In the genomic region with DNA sequence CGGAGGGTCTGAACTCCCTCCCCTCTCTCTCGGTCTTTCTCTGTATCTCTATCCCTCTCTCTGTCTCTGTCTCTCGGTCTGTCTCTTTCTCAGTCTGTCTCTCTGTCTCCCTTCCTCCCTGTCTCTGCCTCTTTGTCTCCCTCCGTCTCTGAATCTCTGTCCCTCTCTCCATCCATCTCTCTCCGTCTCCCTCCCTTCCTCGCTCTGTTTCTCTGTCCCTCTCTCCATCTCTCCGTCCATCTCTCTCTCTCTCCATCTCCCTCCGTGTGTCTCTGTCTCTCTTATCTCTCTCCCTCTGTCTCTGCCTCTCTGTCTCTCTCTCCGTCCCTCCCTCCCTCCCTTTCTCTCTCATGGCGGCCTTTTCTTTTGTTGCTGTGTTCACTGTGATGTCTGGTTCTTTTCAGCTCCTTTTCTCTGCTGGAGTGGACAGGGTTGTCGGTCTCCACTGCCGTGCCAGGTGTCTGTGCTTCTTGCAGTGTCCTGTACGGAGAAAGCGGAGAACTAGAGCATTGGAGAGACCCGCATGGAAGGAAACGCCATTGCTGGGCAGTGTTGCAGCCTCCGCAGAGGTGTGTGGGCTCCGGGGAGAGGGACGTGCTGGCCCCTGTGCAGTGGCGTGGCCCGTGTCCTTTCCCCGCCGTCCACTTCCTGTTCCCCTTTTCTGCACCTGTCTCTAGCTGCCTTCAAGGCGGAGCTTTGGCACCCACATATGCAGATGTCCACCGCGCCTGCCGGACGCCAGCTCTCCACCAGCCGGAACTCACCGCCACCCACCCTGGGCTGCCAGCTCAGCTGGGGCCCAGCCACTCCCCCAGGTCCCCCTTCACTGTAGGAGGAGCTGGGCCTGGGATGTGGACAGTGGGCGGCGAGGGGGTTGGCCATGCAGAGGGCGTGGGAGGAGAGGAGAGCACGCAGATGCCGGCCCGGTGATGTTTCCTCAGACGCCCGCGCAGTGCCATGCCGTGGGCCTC, we compare ENCODE assay signal across 9 cellular contexts.
DNase-seq lines count a peak whose midpoint lies in the region; ATAC-seq, FAIRE-seq and TF ChIP-seq lines count a peak whose summit lies in the region.
"Had no signal": no experiment of that assay in that cellular context is flagged by ENCODE, and none has a peak within 500 bp of the region (broad histone marks: within the 10 kb centered on the region; RNA-seq: fewer than 3 reads in every experiment).

No MANE protein-coding gene starts in this region.

- H3K36me3 ChIP-seq in right lobe of liver (no peaks in the 10 kb centered on the region), HepG2 (replicated peaks in 1 of 2; ENCODE audit: control insufficient read depth in 1 of 2, insufficient read depth in 2 of 2, low read length in 2 of 2) (no peaks in the 10 kb centered on the region), PC-9 (ENCODE audit: low read depth) (no peaks in the 10 kb centered on the region)

- FAIRE-seq in HepG2 (lab: Jason Lieb, UNC), result no peak
- FAIRE-seq: colon had no signal

- H3K9ac ChIP-seq in HepG2 (ENCODE audit: insufficient read depth, low read depth, low read length), result no peak overlapping the region

- BruUV-seq in HepG2 (replicated peaks; lab: Mats Ljungman, UMichigan) (no TSS peak), PC-9 (replicated peaks; lab: Mats Ljungman, UMichigan) (no TSS peak)

- DNase-seq in right lobe of liver (peak; percentile 23 to 57 (median 45)), HepG2 (ENCODE audit: low spot score) (no peak), NB4 (ENCODE audit: low read depth) (peak; percentile 75), left kidney (ENCODE audit: low read depth, low spot score) (peak; percentile 72), ureter (ENCODE audit: low spot score) (peak; percentile 41), PC-9 (no peak)
- DNase-seq in effector CD4-positive, alpha-beta T cell, result no peak

- H4K20me1 ChIP-seq in HepG2 (ENCODE audit: insufficient read depth, low read length), result no peaks in the 10 kb centered on the region
- H4K20me1 ChIP-seq in PC-9 (ENCODE audit: insufficient read depth), result no peaks in the 10 kb centered on the region

- no peaks in the 10 kb centered on the region for H3K9me2 ChIP-seq in PC-9 (ENCODE audit: insufficient read depth)

- POLR2A ChIA-PET in HepG2 (lab: Yijun Ruan, JAX), result no interaction called here
- POLR2A ChIA-PET in PC-9 (lab: Charles Lee; ENCODE audit: unreplicated experiment), result interaction anchor here (0.6 kb wide), 1 partner anchor 10 kb away, joined by 4 read pairs; no protein-coding TSS in a partner anchor

- TF ChIP-seq CTCF in right lobe of liver (IDR thresholded peaks at IDR 0.05), result no peak
- no peak for TF ChIP-seq CTCF in HepG2 (CRISPR knock-in tag; IDR thresholded peaks at IDR 0.05)
- no peak for TF ChIP-seq CTCF in NB4 (IDR thresholded peaks at IDR 0.05; ENCODE audit: low read depth, low read length)
- TF ChIP-seq CTCF in PC-9 (conservative IDR thresholded peaks at IDR 0.05), result no peak

- H3K9me3 ChIP-seq in right lobe of liver (no peaks in the 10 kb centered on the region), HepG2 (ENCODE audit: low read length) (no peaks in the 10 kb centered on the region), PC-9 (ENCODE audit: insufficient read depth, low read depth) (no peaks in the 10 kb centered on the region)

- H3K27ac ChIP-seq in right lobe of liver (peak overlapping the region in 1 of 3 donors; percentile 85), HepG2 (ENCODE audit: extremely low read length, insufficient read depth, low read length) (no peak overlapping the region), PC-9 (no peak overlapping the region)

- H3K79me2 ChIP-seq in HepG2 (ENCODE audit: insufficient read depth, low read length) (no peaks in the 10 kb centered on the region), PC-9 (ENCODE audit: low read depth) (no peaks in the 10 kb centered on the region)

- H3K4me2 ChIP-seq in HepG2 (ENCODE audit: low read depth, low read length) (no peak overlapping the region), PC-9 (no peak overlapping the region)

- no peak for TF ChIP-seq POLR2A in right lobe of liver (IDR thresholded peaks at IDR 0.05)
- TF ChIP-seq POLR2A in HepG2 (IDR thresholded peaks at IDR 0.05; ENCODE audit: insufficient read depth in 1 of 2, low read depth in 2 of 2, low read length in 2 of 2), result no peak
- no peak for TF ChIP-seq POLR2A in NB4 (IDR thresholded peaks at IDR 0.05; ENCODE audit: extremely low read depth, insufficient read length)

- no peak for TF ChIP-seq RAD21 in HepG2 (CRISPR knock-in tag; IDR thresholded peaks at IDR 0.05)

- TF ChIP-seq EP300 in HepG2 (IDR thresholded peaks at IDR 0.05; ENCODE audit: low read depth in 2 of 2, low read length in 2 of 2) (no peak), HepG2 (CRISPR knock-in tag; IDR thresholded peaks at IDR 0.05; ENCODE audit: borderline replicate concordance) (no peak)

- H3K4me3 ChIP-seq in right lobe of liver (no peak overlapping the region), HepG2 (replicated peaks in 1 of 3; ENCODE audit: insufficient read depth in 1 of 3, low read depth in 2 of 3, low read length in 3 of 3) (no peak overlapping the region), NB4 (ENCODE audit: low read depth, low read length) (no peak overlapping the region), PC-9 (no peak overlapping the region)

- H2AFZ ChIP-seq in HepG2 (ENCODE audit: low read length), result no peak overlapping the region
- no peak overlapping the region for H2AFZ ChIP-seq in PC-9

- H3K4me1 ChIP-seq in right lobe of liver (no peaks in the 10 kb centered on the region), HepG2 (ENCODE audit: insufficient read depth, low read length) (no peaks in the 10 kb centered on the region), PC-9 (replicated peaks; ENCODE audit: insufficient read depth) (no peaks in the 10 kb centered on the region)

- H3K27me3 ChIP-seq in right lobe of liver, result no peaks in the 10 kb centered on the region
- H3K27me3 ChIP-seq in HepG2 (ENCODE audit: control insufficient read depth in 1 of 2, insufficient read depth in 2 of 2, low read length in 2 of 2), result peaks cover 18 to 62% of the 10 kb centered on the region in 2 experiments; a peak in 4 of 5 replicates
- peaks cover 59% of the 10 kb centered on the region for H3K27me3 ChIP-seq in PC-9 (ENCODE audit: insufficient read depth, low read depth)

- no peaks in the 10 kb centered on the region for H3F3A ChIP-seq in PC-9 (ENCODE audit: insufficient read depth, low read depth)

- ATAC-seq in right lobe of liver (no peak), HepG2 (no peak), GM18519 (IDR thresholded peaks at IDR 0.05; ENCODE audit: low FRiP score, unreplicated experiment) (no peak)

- intact Hi-C loops in right lobe of liver (cut with DNase I), result no loop called here
- intact Hi-C loops in HepG2 (cut with micrococcal nuclease; ENCODE audit: unreplicated experiment), result no loop called here
- intact Hi-C loops in PC-9 (cut with micrococcal nuclease; ENCODE audit: unreplicated experiment), result no loop called here

- in situ Hi-C loops in HepG2 (cut with HindIII; ENCODE audit: extremely low pct_ligation_motif_present, low pct_unique_long_range_greater_than_20kb), result no loop called here

- 80% methylated on average over 29 of the region's 40 CpGs for WGBS in right lobe of liver (ENCODE audit: insufficient coverage, low coverage, low lambda C conversion rate, missing lambda C conversion rate)
- WGBS in HepG2 (ENCODE audit: low lambda C conversion rate), result 34% methylated on average over 25 of the region's 40 CpGs

- CTCF ChIA-PET in HepG2 (lab: Yijun Ruan, JAX; ENCODE audit: low intra/inter-chr PET ratio, low total read pairs) (no interaction called here), PC-9 (lab: Charles Lee) (no interaction called here)

TF ChIP-seq in HepG2, 621 proteins besides CTCF, POLR2A, EP300 and RAD21:
- TF ChIP-seq CEBPG (CRISPR knock-in tag; IDR thresholded peaks at IDR 0.05), result no peak
- no peak for TF ChIP-seq KAT8 (CRISPR knock-in tag; IDR thresholded peaks at IDR 0.05)
TF ChIP-seq in HepG2: peak in this region for 0.

Comparison
In these comparisons a context has a peak if more than half of its experiments do, and no peak if none do; other contexts are left out.
1. DNase-seq: peak in right lobe of liver (3 of 3), NB4 (single experiment), left kidney (single experiment) and ureter (single experiment); none in HepG2 (single experiment), effector CD4-positive, alpha-beta T cell (single experiment) and PC-9 (0 of 2).